1 cellular context compared by ENCODE assay signal in genomic region chr20:4812216-4812615, GRCh38.
TF ChIP-seq lines count a peak whose summit lies in the region.

No MANE protein-coding gene starts in this region.

TF ChIP-seq in H1, 55 proteins besides CTCF, POLR2A, EP300 and RAD21:
- TF ChIP-seq NANOG (IDR thresholded peaks at IDR 0.05; ENCODE audit: insufficient read depth, low read depth, low read length, poor library complexity, severe bottlenecking) (no peak), JUN (IDR thresholded peaks at IDR 0.05; ENCODE audit: low read depth, low read length) (no peak), TBP (IDR thresholded peaks at IDR 0.05; ENCODE audit: low read depth, low read length) (no peak), CBX8 (IDR thresholded peaks at IDR 0.05; ENCODE audit: borderline replicate concordance, low read depth, low read length) (no peak), POU5F1 (IDR thresholded peaks at IDR 0.05; ENCODE audit: low read depth, low read length) (no peak), CTBP2 (IDR thresholded peaks at IDR 0.05; ENCODE audit: borderline replicate concordance, insufficient read depth, insufficient read length, low read length) (no peak), SIX5 (IDR thresholded peaks at IDR 0.05; ENCODE audit: low read depth, low read length) (no peak), EZH2 (IDR thresholded peaks at IDR 0.05; ENCODE audit: low read depth, low read length, severe bottlenecking) (no peak), CBX5 (IDR thresholded peaks at IDR 0.05; ENCODE audit: low read depth, low read length) (no peak), KDM5A (IDR thresholded peaks at IDR 0.05; ENCODE audit: low read length) (no peak), GABPA (IDR thresholded peaks at IDR 0.05; ENCODE audit: borderline replicate concordance, insufficient read depth, low read length) (no peak), HDAC6 (IDR thresholded peaks at IDR 0.05; ENCODE audit: low read depth, low read length) (no peak)
- TF ChIP-seq, protein P1, sequence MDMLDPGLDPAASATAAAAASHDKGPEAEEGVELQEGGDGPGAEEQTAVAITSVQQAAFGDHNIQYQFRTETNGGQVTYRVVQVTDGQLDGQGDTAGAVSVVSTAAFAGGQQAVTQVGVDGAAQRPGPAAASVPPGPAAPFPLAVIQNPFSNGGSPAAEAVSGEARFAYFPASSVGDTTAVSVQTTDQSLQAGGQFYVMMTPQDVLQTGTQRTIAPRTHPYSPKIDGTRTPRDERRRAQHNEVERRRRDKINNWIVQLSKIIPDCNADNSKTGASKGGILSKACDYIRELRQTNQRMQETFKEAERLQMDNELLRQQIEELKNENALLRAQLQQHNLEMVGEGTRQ (IDR thresholded peaks at IDR 0.05; ENCODE audit: low read length) = no peak
